In genomic region chr7:105745681-105746330, GRCh38 we compare ENCODE assay signal across 2 cellular contexts.
TF ChIP-seq lines count a peak whose summit lies in the region.

No MANE protein-coding gene starts in this region.

TF ChIP-seq in A549, 52 proteins besides CTCF, POLR2A, EP300 and RAD21 (continued from another document):
- TF ChIP-seq HMGXB4 (CRISPR knock-in tag; IDR thresholded peaks at IDR 0.05; ENCODE audit: borderline replicate concordance) (no peak), ELK1 (IDR thresholded peaks at IDR 0.05; ENCODE audit: low read depth, low read length) (no peak), GATA3 (IDR thresholded peaks at IDR 0.05; ENCODE audit: borderline replicate concordance) (no peak), RFX5 (IDR thresholded peaks at IDR 0.05) (no peak), NPAS2 (CRISPR knock-in tag; IDR thresholded peaks at IDR 0.05; ENCODE audit: borderline replicate concordance) (no peak), HOXA7 (CRISPR knock-in tag; IDR thresholded peaks at IDR 0.05) (no peak), RNF2 (IDR thresholded peaks at IDR 0.05; ENCODE audit: borderline replicate concordance, low read depth) (no peak), NR3C1 (IDR thresholded peaks at IDR 0.05) (no peak), FOSB (CRISPR knock-in tag; IDR thresholded peaks at IDR 0.05) (no peak), MAX (IDR thresholded peaks at IDR 0.05) (no peak), ATOH8 (CRISPR knock-in tag; IDR thresholded peaks at IDR 0.05; ENCODE audit: low read depth) (no peak), RARB (CRISPR knock-in tag; IDR thresholded peaks at IDR 0.05) (no peak), ZC3H11A (IDR thresholded peaks at IDR 0.05) (no peak), CHD2 (IDR thresholded peaks at IDR 0.05; ENCODE audit: low read length, partially characterized antibody) (no peak), MAZ (IDR thresholded peaks at IDR 0.05; ENCODE audit: borderline replicate concordance, low read depth, low read length) (no peak), FOXS1 (CRISPR knock-in tag; IDR thresholded peaks at IDR 0.05) (no peak), ZSCAN20 (CRISPR knock-in tag; IDR thresholded peaks at IDR 0.05) (no peak)

TF ChIP-seq in GM23338, 12 proteins besides CTCF, POLR2A, EP300 and RAD21 (continued from another document):
- TF ChIP-seq ZNF462 (CRISPR knock-in tag; IDR thresholded peaks at IDR 0.05) (no peak), EZH2 (IDR thresholded peaks at IDR 0.05; ENCODE audit: low read depth, unreplicated experiment) (no peak), CREB1 (CRISPR knock-in tag; IDR thresholded peaks at IDR 0.05; ENCODE audit: low read depth) (no peak), ZNF114 (CRISPR knock-in tag; IDR thresholded peaks at IDR 0.05) (no peak), ETS1 (IDR thresholded peaks at IDR 0.05) (no peak)
